Comparison of ENCODE assay signal across 19 cellular contexts in the genomic region with DNA sequence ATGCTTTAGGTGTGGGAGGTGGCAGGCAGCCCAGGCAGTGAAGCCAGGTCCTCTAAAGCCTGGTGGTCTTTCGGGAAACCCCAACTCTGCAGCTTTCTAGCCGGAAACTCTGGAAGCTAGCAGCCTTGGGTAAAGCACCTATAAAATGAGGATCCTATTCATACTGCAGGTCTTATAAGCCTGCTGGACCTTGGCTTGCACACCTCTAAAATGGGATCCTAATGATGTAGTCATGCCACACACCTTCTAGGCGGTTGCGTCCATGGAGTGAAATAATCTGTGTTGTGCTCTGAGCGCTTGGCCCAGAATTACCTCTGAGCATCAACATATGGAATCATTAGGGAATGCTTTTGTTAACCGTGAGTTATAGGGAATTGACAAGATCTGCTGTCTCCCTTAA. TPM values are rescaled to one million over a fixed set of nuclear protein-coding genes. Genes with fewer than 3 reads are reported as not detected.
A peak's percentile ranks its signal among the peaks of the same experiment; 100 is the strongest.
DNase-seq lines count a peak whose midpoint lies in the region; ATAC-seq and TF ChIP-seq lines count a peak whose summit lies in the region.
"Had no signal": no experiment of that assay in that cellular context is flagged by ENCODE, and none has a peak within 500 bp of the region (broad histone marks: within the 10 kb centered on the region; RNA-seq: fewer than 3 reads in every experiment).

No MANE protein-coding gene starts in this region.

- peaks cover 6% of the 10 kb centered on the region for H3K79me2 ChIP-seq in OCI-LY1 (ENCODE audit: insufficient read depth, low read length)
- H3K79me2 ChIP-seq in mesendoderm (ENCODE audit: control insufficient read depth, insufficient read depth, low read length) = no peaks in the 10 kb centered on the region

- no peaks in the 10 kb centered on the region for H4K20me1 ChIP-seq in OCI-LY1 (ENCODE audit: insufficient read depth, low read length)

- peaks cover 0 to 5% of the 10 kb centered on the region in 2 donors for H3K36me3 Mint-ChIP-seq in activated naive CD4-positive, alpha-beta T cell treated with anti-CD3 and anti-CD28 coated beads, Interleukin-2, amount 50 U/mL, for 72 hours

- no peak overlapping the region for H4K5ac ChIP-seq in mesendoderm (ENCODE audit: low read length)

- no CpG with 5 or more reads among the region's 6 CpGs for WGBS in mesendoderm (ENCODE audit: extremely low coverage, insufficient coverage, low lambda C conversion rate)

- peaks cover 91% of the 10 kb centered on the region for H3K4me1 ChIP-seq in OCI-LY1 (ENCODE audit: insufficient read depth, low read length, severe bottlenecking)
- H3K4me1 ChIP-seq in mesendoderm (ENCODE audit: control insufficient read depth, low read depth, low read length) = peaks cover 4% of the 10 kb centered on the region
- H3K4me1 ChIP-seq: Caco-2 had no signal

- no peaks in the 10 kb centered on the region for H3K9me2 ChIP-seq in OCI-LY1 (ENCODE audit: low read depth, low read length)

- no peak for TF ChIP-seq CTCF in OCI-LY1 (IDR thresholded peaks at IDR 0.05; ENCODE audit: low read length)

- H3K79me1 ChIP-seq in mesendoderm (ENCODE audit: low read length) = no peaks in the 10 kb centered on the region

- H3K56ac ChIP-seq in mesendoderm (ENCODE audit: low read length) = no peak overlapping the region

- peak overlapping the region; percentile 90 for H3K18ac ChIP-seq in mesendoderm (ENCODE audit: low read length)

- H2AFZ ChIP-seq in OCI-LY1 (ENCODE audit: low read length) = no peak overlapping the region

- H3K4ac ChIP-seq in mesendoderm (ENCODE audit: low read depth, low read length) = peak overlapping the region; percentile 70

- H2BK5ac ChIP-seq in mesendoderm (ENCODE audit: low read length) = no peak overlapping the region

- H3K27ac ChIP-seq in KOPT-K1 (ENCODE audit: low read depth, low read length, poor library complexity, severe bottlenecking) = peak overlapping the region; percentile 81
- H3K27ac ChIP-seq in OCI-LY1 (ENCODE audit: low read depth, low read length, poor library complexity, severe bottlenecking) = peak overlapping the region; percentile 100
- H3K27ac ChIP-seq in mesendoderm (ENCODE audit: low read depth, low read length) = no peak overlapping the region
- H3K27ac ChIP-seq: 22Rv1 had no signal

- H2BK120ac ChIP-seq in mesendoderm (ENCODE audit: low read depth, low read length) = no peak overlapping the region

- H3K36me3 ChIP-seq in KOPT-K1 (ENCODE audit: insufficient read depth, low read length) = peaks cover 14% of the 10 kb centered on the region; the same call in 1 of the 2 replicates
- H3K36me3 ChIP-seq in OCI-LY1 (ENCODE audit: insufficient read depth, low read length) = peaks cover 7% of the 10 kb centered on the region
- H3K36me3 ChIP-seq in mesendoderm (ENCODE audit: control insufficient read depth, insufficient read depth, low read length) = no peaks in the 10 kb centered on the region
- H3K36me3 ChIP-seq: SJCRH30 had no signal

- peak; percentile 38 for DNase-seq in NCI-H146 (lab: John Stamatoyannopoulos, UW)
- no peak for DNase-seq in NCI-H146 treated with DMSO at 0.1 percent for 48 hours (lab: John Stamatoyannopoulos, UW; ENCODE audit: unreplicated experiment)
- no peak for DNase-seq in mesendoderm
- DNase-seq in activated naive CD4-positive, alpha-beta T cell treated with anti-CD3 and anti-CD28 coated beads, Interleukin-2, amount 50 U/mL, for 72 hours (ENCODE audit: low spot score in 2 of 2) = no peak
- DNase-seq in ureter (ENCODE audit: low spot score) = no peak
- DNase-seq: Caco-2; CD4-positive, alpha-beta memory T cell; DMS153; GDM1; NCI-H1105; NCI-H1694; NCI-H446; NCI-H526; NK-92 treated with Interleukin-12 subunit alpha and Interleukin-12 subunit beta, amount 100 ng/mL, for 24 hours had no signal

- no peaks in the 10 kb centered on the region for H3K9me3 Mint-ChIP-seq in activated naive CD4-positive, alpha-beta T cell treated with anti-CD3 and anti-CD28 coated beads, Interleukin-2, amount 50 U/mL, for 72 hours
- H3K9me3 Mint-ChIP-seq: CD4-positive, alpha-beta memory T cell had no signal

- H3K9ac ChIP-seq in OCI-LY1 (ENCODE audit: low read length) = peak overlapping the region; percentile 74
- H3K9ac ChIP-seq in mesendoderm (ENCODE audit: low read length) = no peak overlapping the region

- H3K9me3 ChIP-seq in KOPT-K1 (ENCODE audit: insufficient read depth, low read length, poor library complexity, severe bottlenecking) (no peaks in the 10 kb centered on the region), OCI-LY1 (ENCODE audit: low read length) (no peaks in the 10 kb centered on the region)
- H3K9me3 ChIP-seq: Caco-2, SJCRH30 had no signal

- no peaks in the 10 kb centered on the region; the same call in 1 of the 2 replicates for H3F3A ChIP-seq in OCI-LY1 (ENCODE audit: insufficient read depth, low read length)

- H2AK5ac ChIP-seq in mesendoderm (ENCODE audit: low read length) = no peak overlapping the region

- H2BK15ac ChIP-seq in mesendoderm (replicated peaks; ENCODE audit: low read depth) = no peak overlapping the region

- H3K23ac ChIP-seq in mesendoderm (ENCODE audit: low read length) = no peak overlapping the region

- no peak overlapping the region for H3K27ac Mint-ChIP-seq in activated naive CD4-positive, alpha-beta T cell treated with anti-CD3 and anti-CD28 coated beads, Interleukin-2, amount 50 U/mL, for 72 hours

- no peaks in the 10 kb centered on the region for H3K27me3 ChIP-seq in OCI-LY1 (ENCODE audit: insufficient read depth, low read length)
- H3K27me3 ChIP-seq in mesendoderm (ENCODE audit: insufficient read depth, low read length, poor library complexity) = no peaks in the 10 kb centered on the region
- H3K27me3 ChIP-seq: SJCRH30 had no signal

- no peak overlapping the region for H4K8ac ChIP-seq in mesendoderm (ENCODE audit: low read depth, low read length)

- ATAC-seq in activated naive CD4-positive, alpha-beta T cell treated with anti-CD3 and anti-CD28 coated beads, Interleukin-2, amount 50 U/mL, for 72 hours = no peak
- ATAC-seq in HG02623 (IDR thresholded peaks at IDR 0.05; ENCODE audit: unreplicated experiment) = no peak

- peak overlapping the region; percentile 64 for H3K4me2 ChIP-seq in OCI-LY1 (ENCODE audit: low read length)
- no peak overlapping the region for H3K4me2 ChIP-seq in mesendoderm (ENCODE audit: low read length)

- H3K4me3 ChIP-seq in OCI-LY1 (ENCODE audit: low read depth, low read length, poor library complexity, severe bottlenecking) = peak overlapping the region; percentile 49
- no peak overlapping the region for H3K4me3 ChIP-seq in mesendoderm (ENCODE audit: low read length)
- H3K4me3 ChIP-seq: SJCRH30 had no signal

RNA-seq across cellular contexts. Expression of a gene that starts 36.0 kb away (rescaled TPM):
- polyA plus RNA-seq in mesendoderm (2013, experiment 1 of 2) = 2.1 TPM
- 2.1 TPM for polyA plus RNA-seq in mesendoderm (2013, experiment 2 of 2)
- total RNA-seq in activated naive CD4-positive, alpha-beta T cell treated with anti-CD3 and anti-CD28 coated beads, Interleukin-2, amount 50 U/mL, for 72 hours = 1 to 10 TPM in 1 of 2 donors, under 1 TPM in 1; 0.39 to 1.1 TPM
- 26.4 TPM for total RNA-seq in ureter

RNA-seq across cellular contexts. Expression of a gene that starts 36.4 kb away (rescaled TPM):
- polyA plus RNA-seq in mesendoderm (2013, experiment 1 of 2) = 19.0 TPM
- polyA plus RNA-seq in mesendoderm (2013, experiment 2 of 2) = 18.3 TPM
- total RNA-seq in activated naive CD4-positive, alpha-beta T cell treated with anti-CD3 and anti-CD28 coated beads, Interleukin-2, amount 50 U/mL, for 72 hours = 10 to 100 TPM in 1 of 2 donors, 1 to 10 TPM in 1; 4.3 to 14.1 TPM
- total RNA-seq in ureter = 33.7 TPM

Comparison
In these comparisons a context has a peak if more than half of its experiments do, and no peak if none do; other contexts are left out.
1. RNA of a gene that starts 36.0 kb away (total RNA-seq): 26.4 TPM in ureter (single experiment); 0.39 to 1.1 TPM in activated naive CD4-positive, alpha-beta T cell treated with anti-CD3 and anti-CD28 coated beads, Interleukin-2, amount 50 U/mL, for 72 hours; every median in the first group is over 10 times any median in the second.